24 cellular contexts compared by ENCODE assay signal in genomic region chr10:107284187-107284586, GRCh38.
"Had no signal": no experiment of that assay in that cellular context is flagged by ENCODE, and none has a peak within 500 bp of the region (broad histone marks: within the 10 kb centered on the region; RNA-seq: fewer than 3 reads in every experiment).

No MANE protein-coding gene starts in this region.

- DNase-seq: dermis blood vessel endothelial cell; effector memory CD4-positive, alpha-beta T cell; erythroblast; esophagus squamous epithelium; foreskin melanocyte; hypothalamus; left ventricle myocardium superior; lower lobe of right lung; naive thymus-derived CD4-positive, alpha-beta T cell; right cardiac atrium; sigmoid colon; spleen; stimulated activated CD4-positive, alpha-beta T cell treated with anti-CD3 and anti-CD28 coated beads, Interleukin-4, amount 100 ng/mL, for 4 hours; stimulated activated naive CD8-positive, alpha-beta T cell treated with anti-CD3 and anti-CD28 coated beads, Interleukin-15, Interleukin-2, amounts not matched to agents 100 U/mL and 50 U/mL, for 24 hours; substantia nigra; testis; tibial artery; upper lobe of left lung; uterus had no signal

- H3K4me3 Mint-ChIP-seq: naive thymus-derived CD4-positive, alpha-beta T cell; nephron; stimulated activated memory B cell treated with anti-CD40 and anti-IgM and Interleukin-4, amounts not matched to agents 10 μg/mL and 1 μg/mL and 100 μg/mL, for 72 hours had no signal

- H3K27ac ChIP-seq: coronary artery, esophagus squamous epithelium, lower lobe of right lung, prostate gland, sigmoid colon, skin epidermis, spleen, testis, tibial artery, upper lobe of left lung, uterus had no signal

- H3K4me1 ChIP-seq: esophagus squamous epithelium, lower lobe of right lung, prostate gland, spleen, testis, tibial artery, upper lobe of left lung, uterus had no signal

- H3K27ac Mint-ChIP-seq: naive thymus-derived CD4-positive, alpha-beta T cell; nephron; stimulated activated memory B cell treated with anti-CD40 and anti-IgM and Interleukin-4, amounts not matched to agents 10 μg/mL and 1 μg/mL and 100 μg/mL, for 72 hours had no signal

- ATAC-seq: left ventricle myocardium superior; lower lobe of right lung; naive thymus-derived CD4-positive, alpha-beta T cell; right cardiac atrium; stimulated activated memory B cell treated with anti-CD40 and anti-IgM and Interleukin-4, amounts not matched to agents 10 μg/mL and 1 μg/mL and 100 μg/mL, for 72 hours; stimulated activated naive CD8-positive, alpha-beta T cell treated with anti-CD3 and anti-CD28 coated beads, Interleukin-15, Interleukin-2, amounts not matched to agents 100 U/mL and 50 U/mL, for 24 hours had no signal

- H3K4me1 Mint-ChIP-seq: naive thymus-derived CD4-positive, alpha-beta T cell; nephron; stimulated activated memory B cell treated with anti-CD40 and anti-IgM and Interleukin-4, amounts not matched to agents 10 μg/mL and 1 μg/mL and 100 μg/mL, for 72 hours had no signal

- H3K27me3 ChIP-seq: esophagus squamous epithelium, sigmoid colon, spleen, testis, tibial artery, upper lobe of left lung, uterus had no signal

- H3K36me3 Mint-ChIP-seq: naive thymus-derived CD4-positive, alpha-beta T cell; stimulated activated memory B cell treated with anti-CD40 and anti-IgM and Interleukin-4, amounts not matched to agents 10 μg/mL and 1 μg/mL and 100 μg/mL, for 72 hours had no signal

- H3K27me3 Mint-ChIP-seq: naive thymus-derived CD4-positive, alpha-beta T cell; stimulated activated memory B cell treated with anti-CD40 and anti-IgM and Interleukin-4, amounts not matched to agents 10 μg/mL and 1 μg/mL and 100 μg/mL, for 72 hours had no signal

- H3K36me3 ChIP-seq: esophagus squamous epithelium, lower lobe of right lung, prostate gland, sigmoid colon, spleen, tibial artery, upper lobe of left lung, uterus had no signal

- H3K9me3 ChIP-seq: esophagus squamous epithelium, lower lobe of right lung, prostate gland, sigmoid colon, testis, tibial artery, upper lobe of left lung, uterus had no signal

- H3K4me3 ChIP-seq: coronary artery, esophagus squamous epithelium, lower lobe of right lung, prostate gland, sigmoid colon, skin epidermis, spleen, testis, tibial artery, upper lobe of left lung, uterus had no signal
